In the genomic region with DNA sequence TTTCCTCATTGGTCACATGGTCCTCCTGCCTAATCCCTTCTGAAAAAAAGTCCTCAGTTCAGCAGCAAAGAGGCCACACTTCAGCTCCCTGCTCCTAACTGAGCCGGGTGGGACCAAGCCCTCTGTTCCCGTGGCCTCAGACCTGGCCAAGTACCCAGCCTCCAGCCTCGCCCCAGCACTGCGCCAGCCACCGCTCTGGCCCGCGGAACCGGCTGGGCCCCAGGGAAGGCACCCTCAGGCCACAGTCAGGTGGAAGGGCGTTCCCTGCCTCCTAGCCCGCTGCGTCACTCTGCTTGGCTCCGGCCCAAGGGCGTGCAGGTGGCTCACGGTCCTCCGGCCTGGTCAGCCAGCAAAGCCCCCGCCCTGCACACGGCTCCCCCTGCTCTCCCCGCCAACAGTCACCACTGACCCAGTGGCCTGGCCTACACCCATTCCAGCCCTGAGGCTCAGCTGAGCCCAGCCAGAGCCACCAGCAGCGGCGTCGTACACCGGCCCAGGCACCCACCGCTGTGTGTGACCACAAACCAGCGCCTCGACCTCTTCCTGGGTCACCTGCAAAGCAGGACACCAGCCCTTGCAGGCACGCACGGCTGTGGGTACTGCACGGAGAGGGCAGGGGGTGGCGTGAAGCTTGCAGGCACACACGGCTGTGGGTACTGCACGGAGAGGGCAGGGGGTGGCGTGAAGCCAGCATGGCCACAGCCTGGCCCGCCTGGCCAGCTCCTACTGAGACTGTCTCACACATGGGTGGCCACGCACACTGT, we compare ENCODE assay signal across 9 cellular contexts. TPM values are rescaled to one million over a fixed set of nuclear protein-coding genes. Genes with fewer than 3 reads are reported as not detected.
A peak's percentile ranks its signal among the peaks of the same experiment; 100 is the strongest.
DNase-seq lines count a peak whose midpoint lies in the region; ATAC-seq and TF ChIP-seq lines count a peak whose summit lies in the region.
"Had no signal": no experiment of that assay in that cellular context is flagged by ENCODE, and none has a peak within 500 bp of the region (broad histone marks: within the 10 kb centered on the region; RNA-seq: fewer than 3 reads in every experiment).

No MANE protein-coding gene starts in this region.

- intact Hi-C loops in PC-9 (cut with micrococcal nuclease; ENCODE audit: unreplicated experiment), result no loop called here

- no peak overlapping the region for H2AFZ ChIP-seq in PC-9

- H3K27ac Mint-ChIP-seq in nephron progenitor cell, result peak overlapping the region; percentile 32
- no peak overlapping the region for H3K27ac Mint-ChIP-seq in stimulated activated naive B cell treated with anti-CD40 and anti-IgM and Interleukin-4, amounts not matched to agents 10 μg/mL and 1 μg/mL and 100 μg/mL, for 72 hours

- peaks cover 57% of the 10 kb centered on the region for H3F3A ChIP-seq in PC-9 (ENCODE audit: insufficient read depth, low read depth)

- POLR2A ChIA-PET in PC-9 (lab: Charles Lee; ENCODE audit: unreplicated experiment), result interaction anchor here (0.6 to 1.4 kb wide), 3 partner anchors 21 to 288 kb away, joined by 5 to 7 read pairs (median 6); no protein-coding TSS in a partner anchor

- peak overlapping the region; percentile 28; the same call in 1 of the 2 replicates for H3K4me3 ChIP-seq in PC-9

- H3K27me3 ChIP-seq in PC-9 (ENCODE audit: insufficient read depth, low read depth) (no peaks in the 10 kb centered on the region), foreskin keratinocyte (no peaks in the 10 kb centered on the region)

- no peak overlapping the region for H3K4me3 Mint-ChIP-seq in nephron progenitor cell
- H3K4me3 Mint-ChIP-seq in stimulated activated naive B cell treated with anti-CD40 and anti-IgM and Interleukin-4, amounts not matched to agents 10 μg/mL and 1 μg/mL and 100 μg/mL, for 72 hours, result no peak overlapping the region

- peaks cover 21% of the 10 kb centered on the region for H3K36me3 Mint-ChIP-seq in nephron progenitor cell (ENCODE audit: low read depth)
- H3K36me3 Mint-ChIP-seq in stimulated activated naive B cell treated with anti-CD40 and anti-IgM and Interleukin-4, amounts not matched to agents 10 μg/mL and 1 μg/mL and 100 μg/mL, for 72 hours, result peaks cover 50 to 59% of the 10 kb centered on the region in 2 donors

- H3K4me1 Mint-ChIP-seq in nephron progenitor cell, result peaks cover 4% of the 10 kb centered on the region
- H3K4me1 Mint-ChIP-seq in stimulated activated naive B cell treated with anti-CD40 and anti-IgM and Interleukin-4, amounts not matched to agents 10 μg/mL and 1 μg/mL and 100 μg/mL, for 72 hours, result peaks cover 7 to 22% of the 10 kb centered on the region in 2 donors

- peaks cover 64% of the 10 kb centered on the region for H3K4me1 ChIP-seq in PC-9 (replicated peaks; ENCODE audit: insufficient read depth)
- no peaks in the 10 kb centered on the region for H3K4me1 ChIP-seq in foreskin keratinocyte

- CTCF ChIA-PET in PC-9 (lab: Charles Lee), result interaction anchor here (1.1 kb wide), 1 partner anchor 147 kb away, joined by 4 read pairs; no protein-coding TSS in a partner anchor

- ATAC-seq in foreskin keratinocyte (peak; percentile 70), GM21447 (IDR thresholded peaks at IDR 0.05; ENCODE audit: unreplicated experiment) (no peak), GM21825 (IDR thresholded peaks at IDR 0.05; ENCODE audit: unreplicated experiment) (no peak)
- no peak for ATAC-seq in stimulated activated naive B cell treated with anti-CD40 and anti-IgM and Interleukin-4, amounts not matched to agents 10 μg/mL and 1 μg/mL and 100 μg/mL, for 72 hours (replicated peaks)

- no peaks in the 10 kb centered on the region for H3K9me3 Mint-ChIP-seq in nephron progenitor cell
- H3K9me3 Mint-ChIP-seq in stimulated activated naive B cell treated with anti-CD40 and anti-IgM and Interleukin-4, amounts not matched to agents 10 μg/mL and 1 μg/mL and 100 μg/mL, for 72 hours, result no peaks in the 10 kb centered on the region

- H3K27me3 Mint-ChIP-seq in nephron progenitor cell (ENCODE audit: low read depth, poor library complexity), result no peaks in the 10 kb centered on the region
- no peaks in the 10 kb centered on the region for H3K27me3 Mint-ChIP-seq in stimulated activated naive B cell treated with anti-CD40 and anti-IgM and Interleukin-4, amounts not matched to agents 10 μg/mL and 1 μg/mL and 100 μg/mL, for 72 hours

- TF ChIP-seq CTCF in PC-9 (conservative IDR thresholded peaks at IDR 0.05) (no peak), foreskin keratinocyte (conservative IDR thresholded peaks at IDR 0.05) (no peak), nephron progenitor cell (IDR thresholded peaks at IDR 0.05) (no peak)

- H3K9me3 ChIP-seq in PC-9 (ENCODE audit: insufficient read depth, low read depth), result no peaks in the 10 kb centered on the region

- H3K79me2 ChIP-seq in PC-9 (ENCODE audit: low read depth), result peaks cover 56% of the 10 kb centered on the region

- DNase-seq in COLO668 (lab: John Stamatoyannopoulos, UW; ENCODE audit: unreplicated experiment) (peak; percentile 98), PC-9 (peak; percentile 95 to 99), foreskin keratinocyte (peak in 1 of 2 donors; percentile 45), nephron progenitor cell (no peak), foreskin melanocyte (no peak)
- no peak for DNase-seq in stimulated activated naive B cell treated with anti-CD40 and anti-IgM and Interleukin-4, amounts not matched to agents 10 μg/mL and 1 μg/mL and 100 μg/mL, for 72 hours
- DNase-seq: mesendoderm had no signal

- peaks cover 20% of the 10 kb centered on the region for H4K20me1 ChIP-seq in PC-9 (ENCODE audit: insufficient read depth)

- no peaks in the 10 kb centered on the region for H3K9me2 ChIP-seq in PC-9 (ENCODE audit: insufficient read depth)

- peaks cover 28% of the 10 kb centered on the region; the same call in 1 of the 2 replicates for H3K36me3 ChIP-seq in PC-9 (ENCODE audit: low read depth)

- BruUV-seq in PC-9 (replicated peaks; lab: Mats Ljungman, UMichigan), result no TSS peak

- peak overlapping the region; percentile 76 for H3K27ac ChIP-seq in PC-9
- H3K27ac ChIP-seq in foreskin keratinocyte, result no peak overlapping the region

- H3K4me2 ChIP-seq in PC-9, result peak overlapping the region; percentile 75

RNA-seq across cellular contexts. Expression of a gene that starts 19.4 kb away (rescaled TPM):
- 98.9 and 105 TPM in 2 replicates for total RNA-seq in PC-9 (2021)
- total RNA-seq in foreskin keratinocyte, result 50.8 and 56.3 TPM in 2 replicates
- polyA plus RNA-seq in foreskin keratinocyte, result 35.1 and 42.0 TPM in 2 replicates

RNA-seq across cellular contexts. Expression of a gene that starts 34.7 kb away (rescaled TPM):
- total RNA-seq in PC-9 (2021) (36.2 and 42.2 TPM in 2 replicates), foreskin keratinocyte (9.8 and 19.5 TPM in 2 replicates)
- 13.0 and 25.8 TPM in 2 replicates for polyA plus RNA-seq in foreskin keratinocyte

Comparison
In these comparisons a context has a peak if more than half of its experiments do, and no peak if none do; other contexts are left out.
1. DNase-seq: peak in COLO668 (single experiment) and PC-9 (2 of 2); none in nephron progenitor cell (single experiment), stimulated activated naive B cell treated with anti-CD40 and anti-IgM and Interleukin-4, amounts not matched to agents 10 μg/mL and 1 μg/mL and 100 μg/mL, for 72 hours (single experiment) and foreskin melanocyte (single experiment).